In genomic region chr17:49915260-49915659, GRCh38 we compare ENCODE assay signal across 24 cellular contexts. TPM values are rescaled to one million over a fixed set of nuclear protein-coding genes. Genes with fewer than 3 reads are reported as not detected.
"Had no signal": no experiment of that assay in that cellular context is flagged by ENCODE, and none has a peak within 500 bp of the region (broad histone marks: within the 10 kb centered on the region; RNA-seq: fewer than 3 reads in every experiment).

No MANE protein-coding gene starts in this region.

- H3K4me2 ChIP-seq: smooth muscle cell had no signal

- ATAC-seq: heart left ventricle; naive thymus-derived CD8-positive, alpha-beta T cell; upper lobe of right lung had no signal

- FAIRE-seq: islet of Langerhans had no signal

- H3K9me3 ChIP-seq: heart left ventricle, neutrophil, right atrium auricular region, suprapubic skin, tibial artery, upper lobe of right lung, vagina had no signal

- DNase-seq: effector CD4-positive, alpha-beta T cell; foreskin melanocyte; heart left ventricle; hippocampal formation; kidney glomerular epithelial cell; mammary epithelial cell; naive thymus-derived CD8-positive, alpha-beta T cell; posterior cingulate gyrus; stimulated activated CD4-positive, alpha-beta T cell treated with anti-CD3 and anti-CD28 coated beads, Interleukin-2, amount 100 ng/mL, for 48 hours; stimulated activated naive CD4-positive, alpha-beta T cell treated with Interleukin-2 at 50 U/mL for 16 hours; tibial artery; upper lobe of right lung had no signal

- H3K27ac ChIP-seq: coronary artery, heart left ventricle, neutrophil, right atrium auricular region, suprapubic skin, tibial artery, upper lobe of right lung, vagina had no signal

- H3K4me1 ChIP-seq: upper lobe of right lung had no signal

- H3K36me3 ChIP-seq: heart left ventricle, neutrophil, right atrium auricular region, suprapubic skin, tibial artery, upper lobe of right lung, vagina had no signal

- H3K4me3 ChIP-seq: coronary artery, heart left ventricle, right atrium auricular region, smooth muscle cell, suprapubic skin, tibial artery, upper lobe of right lung, vagina had no signal

RNA-seq across cellular contexts. Expression of gene DLX4, which starts 53.7 kb away (rescaled TPM):
- total RNA-seq: dermis microvascular lymphatic vessel endothelial cell, glomerular endothelial cell, liver, pulmonary artery endothelial cell, smooth muscle cell had no signal
- polyA plus RNA-seq: liver, neural cell had no signal
